Comparison of ENCODE assay signal across 8 cellular contexts in the genomic region with DNA sequence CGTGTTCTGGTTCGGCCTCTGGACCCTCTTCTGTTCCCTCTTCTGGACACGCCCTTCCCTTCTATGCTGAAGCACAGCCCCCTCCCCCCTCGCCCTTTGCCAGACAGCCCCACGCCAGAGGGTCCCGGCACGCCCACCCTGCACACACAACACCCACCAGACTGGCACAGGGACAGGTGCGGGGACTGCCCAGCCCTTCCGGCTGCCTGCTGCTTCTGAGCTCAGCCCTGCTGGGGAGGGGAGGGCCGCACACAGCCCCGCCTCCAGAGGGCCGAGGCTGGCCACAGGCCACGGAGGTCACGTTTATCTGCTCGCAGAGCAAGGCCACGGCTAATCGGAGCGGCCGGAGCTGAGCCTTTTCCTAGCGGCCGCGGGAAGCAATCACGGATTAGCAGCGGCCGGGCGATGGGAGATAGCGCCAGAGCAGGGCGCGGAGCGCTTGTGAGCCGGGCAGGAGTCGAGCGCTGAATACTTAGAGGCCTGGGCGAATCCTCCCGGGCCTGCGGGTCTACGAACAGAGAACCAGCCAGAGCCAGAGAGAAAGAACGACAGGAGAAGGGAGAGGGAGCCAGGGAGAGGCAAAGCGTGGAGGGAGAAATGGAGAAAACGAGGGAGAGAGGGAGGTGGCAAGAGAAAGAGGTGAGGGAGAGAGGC. TPM values are rescaled to one million over a fixed set of nuclear protein-coding genes. Genes with fewer than 3 reads are reported as not detected.
A peak's percentile ranks its signal among the peaks of the same experiment; 100 is the strongest.
DNase-seq lines count a peak whose midpoint lies in the region; FAIRE-seq and TF ChIP-seq lines count a peak whose summit lies in the region.

No MANE protein-coding gene starts in this region.

- H4K20me1 ChIP-seq in neural cell (ENCODE audit: insufficient read depth) = no peaks in the 10 kb centered on the region

- H3K9ac ChIP-seq in neural cell (ENCODE audit: low read length) = peak overlapping the region; percentile 37

- H3K27ac ChIP-seq in VCaP (peak overlapping the region; percentile 68), neural cell (ENCODE audit: low read length) (no peak overlapping the region)

- no peaks in the 10 kb centered on the region for H3F3A ChIP-seq in neural cell (ENCODE audit: insufficient read depth, low read length, poor library complexity, severe bottlenecking)

- TF ChIP-seq CTCF in VCaP (conservative IDR thresholded peaks at IDR 0.05) = peak; percentile 73
- TF ChIP-seq CTCF in neural cell (IDR thresholded peaks at IDR 0.05; ENCODE audit: poor library complexity, severe bottlenecking) = peak; percentile 53

- peaks cover 7% of the 10 kb centered on the region for H3K27me3 ChIP-seq in neural cell (ENCODE audit: insufficient read depth, low read depth, low read length)

- no peak for FAIRE-seq in GM12891 (lab: Jason Lieb, UNC)

- TF ChIP-seq POLR2A in GM12891 (IDR thresholded peaks at IDR 0.05; ENCODE audit: low read depth, low read length) = no peak

- H3K36me3 ChIP-seq in neural cell (ENCODE audit: insufficient read depth, low read length) = no peaks in the 10 kb centered on the region

- peak; percentile 49 for DNase-seq in HEK293T (ENCODE audit: extremely low spot score)
- DNase-seq in globus pallidus (ENCODE audit: low spot score) = peak; percentile 50
- DNase-seq in GM12891 (ENCODE audit: insufficient read length, low spot score) = no peak
- DNase-seq in NCI-H524 treated with DMSO at 0.1 percent for 48 hours (lab: John Stamatoyannopoulos, UW) = no peak
- no peak for DNase-seq in activated naive CD4-positive, alpha-beta T cell treated with anti-CD3 and anti-CD28 coated beads, Interleukin-2, amount 50 U/mL, for 16 hours
- DNase-seq in activated effector memory CD4-positive, alpha-beta T cell treated with Interleukin-2 at 50 U/mL for 16 hours = no peak

- peak overlapping the region; percentile 50 for H3K4me3 ChIP-seq in neural cell (ENCODE audit: low read length)

- no peaks in the 10 kb centered on the region for H3K9me3 ChIP-seq in neural cell (ENCODE audit: low read length)

- TF ChIP-seq EP300 in neural cell (conservative IDR thresholded peaks at IDR 0.05; ENCODE audit: poor library complexity, severe bottlenecking) = no peak

- H3K9me2 ChIP-seq in neural cell (ENCODE audit: insufficient read depth, low read length) = no peaks in the 10 kb centered on the region

- POLR2A ChIA-PET in HEK293T (lab: Yijun Ruan, JAX) = no interaction called here

- peak; percentile 32 for TF ChIP-seq RAD21 in neural cell (conservative IDR thresholded peaks at IDR 0.05)

- H3K79me2 ChIP-seq in neural cell (replicated peaks; ENCODE audit: insufficient read depth, low read length) = no peaks in the 10 kb centered on the region

- H2AFZ ChIP-seq in neural cell (ENCODE audit: low read depth, low read length) = peak overlapping the region; percentile 8

- CTCF ChIA-PET in HEK293T (lab: Yijun Ruan, JAX) = interaction anchor here (0.6 to 1.0 kb wide), 3 partner anchors 9 to 144 kb away, joined by 3 read pairs; no protein-coding TSS in a partner anchor

- H3K4me2 ChIP-seq in neural cell (ENCODE audit: low read length) = peak overlapping the region; percentile 55

TF ChIP-seq in HEK293T, 16 proteins besides CTCF, POLR2A, EP300 and RAD21:
- no peak for TF ChIP-seq SP1 (IDR thresholded peaks at IDR 0.05)
- no peak for TF ChIP-seq ELF4 (IDR thresholded peaks at IDR 0.05)
- TF ChIP-seq BHLHE40 (IDR thresholded peaks at IDR 0.05; ENCODE audit: borderline replicate concordance) = no peak
- no peak for TF ChIP-seq FOXA1 (IDR thresholded peaks at IDR 0.05)
- no peak for TF ChIP-seq SUZ12 (IDR thresholded peaks at IDR 0.05)
- no peak for TF ChIP-seq CTBP1 (IDR thresholded peaks at IDR 0.05; ENCODE audit: borderline replicate concordance)

TF ChIP-seq in neural cell, 6 proteins besides CTCF, POLR2A, EP300 and RAD21:
- TF ChIP-seq TAF1 (IDR thresholded peaks at IDR 0.05; ENCODE audit: low read depth) = no peak
- TF ChIP-seq REST (IDR thresholded peaks at IDR 0.05; ENCODE audit: borderline replicate concordance) = no peak
- TF ChIP-seq SMC3 (conservative IDR thresholded peaks at IDR 0.05; ENCODE audit: poor library complexity) = peak; percentile 35
- TF ChIP-seq EZH2 (IDR thresholded peaks at IDR 0.05; ENCODE audit: borderline replicate concordance, insufficient read depth, low read length, poor library complexity, severe bottlenecking) = no peak
- no peak for TF ChIP-seq MXI1 (conservative IDR thresholded peaks at IDR 0.05; ENCODE audit: poor library complexity, severe bottlenecking)

TF ChIP-seq in GM12891, 5 proteins besides CTCF, POLR2A, EP300 and RAD21:
- TF ChIP-seq SPI1 (IDR thresholded peaks at IDR 0.05; ENCODE audit: low read depth, low read length) (no peak), PAX5 (IDR thresholded peaks at IDR 0.05; ENCODE audit: insufficient read depth, low read length, severe bottlenecking) (no peak), TAF1 (IDR thresholded peaks at IDR 0.05; ENCODE audit: low read depth, low read length) (no peak), POU2F2 (IDR thresholded peaks at IDR 0.05; ENCODE audit: low read depth, low read length) (no peak)

RNA-seq across cellular contexts. Expression of gene OTUB1, which starts 21.5 kb away (rescaled TPM):
- 103 and 131 TPM in 2 replicates for polyA plus RNA-seq in neural cell
- 41.9 and 49.7 TPM in 2 replicates for polyA minus RNA-seq in neural cell
- 96.4 TPM for polyA plus RNA-seq in GM12891 (2012; ENCODE audit: low read depth, missing spikeins)

RNA-seq across cellular contexts. Expression of gene FLRT1, which starts 28.0 kb away (rescaled TPM):
- 2.6 and 3.5 TPM in 2 replicates for polyA plus RNA-seq in neural cell
- 11.9 and 12.4 TPM in 2 replicates for polyA minus RNA-seq in neural cell
- 0.05 TPM for polyA plus RNA-seq in GM12891 (2012; ENCODE audit: low read depth, missing spikeins)

RNA-seq across cellular contexts. Expression of gene COX8A, which starts 33.3 kb away (rescaled TPM):
- polyA plus RNA-seq in neural cell = 861 and 863 TPM in 2 replicates
- 201 and 218 TPM in 2 replicates for polyA minus RNA-seq in neural cell
- polyA plus RNA-seq in GM12891 (2012; ENCODE audit: low read depth, missing spikeins) = 751 TPM

Comparison
In these comparisons a context has a peak if more than half of its experiments do, and no peak if none do; other contexts are left out.
1. DNase-seq: peak in HEK293T (single experiment) and globus pallidus (single experiment); none in GM12891 (single experiment), NCI-H524 treated with DMSO at 0.1 percent for 48 hours (single experiment), activated naive CD4-positive, alpha-beta T cell treated with anti-CD3 and anti-CD28 coated beads, Interleukin-2, amount 50 U/mL, for 16 hours (single experiment) and activated effector memory CD4-positive, alpha-beta T cell treated with Interleukin-2 at 50 U/mL for 16 hours (single experiment).